23 cellular contexts compared by ENCODE assay signal in genomic region chr6:129994410-129994809, GRCh38. TPM values are rescaled to one million over a fixed set of nuclear protein-coding genes. Genes with fewer than 3 reads are reported as not detected.
DNase-seq lines count a peak whose midpoint lies in the region; ATAC-seq, FAIRE-seq and TF ChIP-seq lines count a peak whose summit lies in the region.
"Had no signal": no experiment of that assay in that cellular context is flagged by ENCODE, and none has a peak within 500 bp of the region (broad histone marks: within the 10 kb centered on the region; RNA-seq: fewer than 3 reads in every experiment).

No MANE protein-coding gene starts in this region.

- 68% methylated on average over 4 of the region's 4 CpGs for WGBS in GM12878 (ENCODE audit: insufficient coverage, insufficient replicate concordance, low lambda C conversion rate, missing lambda C conversion rate)
- 91 to 94% (median 92%) methylated on average over 4 of the region's 4 CpGs for WGBS in heart left ventricle, 4 donors

- no peak for TF ChIP-seq CTCF in GM12865 (IDR thresholded peaks at IDR 0.05; ENCODE audit: insufficient read depth, low read depth, low read length, missing control alignments)
- TF ChIP-seq CTCF in GM12878 (IDR thresholded peaks at IDR 0.05 in 2 of 3, conservative IDR thresholded peaks at IDR 0.05 in 1 of 3; ENCODE audit: control insufficient read depth in 2 of 3, extremely low read depth in 1 of 3, insufficient read depth in 1 of 3, low read depth in 3 of 3, low read length in 3 of 3) = no peak
- no peak for TF ChIP-seq CTCF in heart left ventricle (IDR thresholded peaks at IDR 0.05)
- no peak for TF ChIP-seq CTCF in foreskin fibroblast (IDR thresholded peaks at IDR 0.05; ENCODE audit: low read depth, low read length)

- no peak for FAIRE-seq in GM12878 (lab: Jason Lieb, UNC)
- FAIRE-seq: A549, GM12891 had no signal

- TF ChIP-seq POLR2A in GM12878 (IDR thresholded peaks at IDR 0.05; ENCODE audit: low read depth, low read length) (no peak), heart left ventricle (IDR thresholded peaks at IDR 0.05) (no peak)

- no peak overlapping the region for H3K9ac ChIP-seq in GM12878 (ENCODE audit: control insufficient read depth, insufficient read depth, low read length)
- H3K9ac ChIP-seq: BLaER1 treated with 17β-estradiol and CSF1 and Interleukin-3, amounts not matched to agents 10 nM and 100 nM had no signal

- RAD21 ChIA-PET in GM12878 (lab: Charles Lee; ENCODE audit: unreplicated experiment) = interaction anchor here (0.9 kb wide), 1 partner anchor 27 kb away, joined by 3 read pairs; no protein-coding TSS in a partner anchor

- intact Hi-C loops in GM12878 (cut with micrococcal nuclease; ENCODE audit: unreplicated experiment) (no loop called here), heart left ventricle (cut with DNase I) (no loop called here)

- no peaks in the 10 kb centered on the region for H3K9me3 ChIP-seq in GM12878 (replicated peaks; ENCODE audit: control insufficient read depth, insufficient read depth, low read length)
- no peaks in the 10 kb centered on the region for H3K9me3 ChIP-seq in heart left ventricle
- H3K9me3 ChIP-seq: A549; BE2C; BLaER1 treated with 17β-estradiol and CSF1 and Interleukin-3, amounts not matched to agents 10 nM and 100 nM had no signal

- H3K4me1 ChIP-seq in GM12878 (ENCODE audit: control insufficient read depth, insufficient read depth, low read length) (no peaks in the 10 kb centered on the region), heart left ventricle (no peaks in the 10 kb centered on the region)
- H3K4me1 ChIP-seq: A549; BE2C; BLaER1 treated with 17β-estradiol and CSF1 and Interleukin-3, amounts not matched to agents 10 nM and 100 nM had no signal

- POLR2A ChIA-PET in GM12878 (lab: Charles Lee) = no interaction called here

- no TSS peak for BruUV-seq in GM12878 (replicated peaks; lab: Mats Ljungman, UMichigan)

- SMC1A ChIA-PET in GM12878 (lab: Charles Lee; ENCODE audit: uncharacterized antibody, unreplicated experiment) = interaction anchor here (1.0 to 1.7 kb wide), 4 partner anchors 13 to 27 kb away, joined by 3 to 8 read pairs (median 4); partner anchors contain the start of gene L3MBTL3

- in situ Hi-C loops in GM12878 (cut with MboI) = no loop called here

- CTCF ChIA-PET in GM12878 (lab: Yijun Ruan, JAX) = no interaction called here

- no peaks in the 10 kb centered on the region for H4K20me1 ChIP-seq in GM12878 (ENCODE audit: control insufficient read depth, insufficient read depth)
- H4K20me1 ChIP-seq: BLaER1 treated with 17β-estradiol and CSF1 and Interleukin-3, amounts not matched to agents 10 nM and 100 nM had no signal

- H2AFZ ChIP-seq in GM12878 (ENCODE audit: control insufficient read depth, low read depth, low read length) = no peak overlapping the region
- H2AFZ ChIP-seq: GM23338 had no signal

- H3K36me3 ChIP-seq in GM12878 (ENCODE audit: control insufficient read depth in 2 of 2, insufficient read depth in 2 of 2, low read length in 1 of 2) = no peaks in the 10 kb centered on the region
- H3K36me3 ChIP-seq in heart left ventricle = no peaks in the 10 kb centered on the region
- H3K36me3 ChIP-seq: BE2C; BLaER1 treated with 17β-estradiol and CSF1 and Interleukin-3, amounts not matched to agents 10 nM and 100 nM had no signal

- no peak overlapping the region for H3K4me2 ChIP-seq in GM12878 (ENCODE audit: control insufficient read depth, insufficient read depth)
- H3K4me2 ChIP-seq: A549; BLaER1 treated with 17β-estradiol and CSF1 and Interleukin-3, amounts not matched to agents 10 nM and 100 nM; GM23338 had no signal

- ATAC-seq in HG02610 (IDR thresholded peaks at IDR 0.05; ENCODE audit: unreplicated experiment) (peak; percentile 59), GM12878 (peak; percentile 76), heart left ventricle (no peak)
- ATAC-seq: A549, GM23338, HCT116 had no signal

- H3K27ac ChIP-seq in GM12878 (ENCODE audit: control insufficient read depth, insufficient read depth) = no peak overlapping the region
- no peak overlapping the region for H3K27ac ChIP-seq in heart left ventricle
- H3K27ac ChIP-seq: A549; BLaER1 treated with 17β-estradiol and CSF1 and Interleukin-3, amounts not matched to agents 10 nM and 100 nM had no signal

- TF ChIP-seq EP300 in GM12878 (IDR thresholded peaks at IDR 0.05; ENCODE audit: borderline replicate concordance in 1 of 2, control insufficient read depth in 1 of 2, low read depth in 2 of 2, low read length in 2 of 2) = no peak

- H3K4me3 ChIP-seq in GM12865 (ENCODE audit: low read depth, low read length) (no peak overlapping the region), GM12878 (no peak overlapping the region), heart left ventricle (no peak overlapping the region), foreskin fibroblast (ENCODE audit: low read depth in 1 of 2, low read length in 2 of 2) (no peak overlapping the region)
- H3K4me3 ChIP-seq: A549; BLaER1 treated with 17β-estradiol and CSF1 and Interleukin-3, amounts not matched to agents 10 nM and 100 nM; GM23338 had no signal

- DNase-seq in GM12865 (ENCODE audit: low read depth) (peak; percentile 6), GM12878 (ENCODE audit: low read depth, low spot score) (no peak), heart left ventricle (no peak), iPS-NIHi11 (ENCODE audit: low spot score) (no peak), foreskin fibroblast (no peak)
- DNase-seq: 8988T; ACHN; AML-193; BE2C; Calu3; CD4-positive, alpha-beta memory T cell; COR-L47; DMS53; DMS79 treated with DMSO at 0.1 percent for 48 hours; GF-D8; H9 had no signal

- no peaks in the 10 kb centered on the region for H3K79me2 ChIP-seq in GM12878 (ENCODE audit: control insufficient read depth, insufficient read depth, low read length)

- H3K27me3 ChIP-seq in GM12878 (replicated peaks in 1 of 2; ENCODE audit: control insufficient read depth in 2 of 2, insufficient read depth in 2 of 2, low read length in 1 of 2) (no peaks in the 10 kb centered on the region), heart left ventricle (peaks cover 0 to 2% (median 0%) of the 10 kb centered on the region in 9 donors)
- H3K27me3 ChIP-seq: BE2C; BLaER1 treated with 17β-estradiol and CSF1 and Interleukin-3, amounts not matched to agents 10 nM and 100 nM had no signal

- no peak for TF ChIP-seq RAD21 in GM12878 (IDR thresholded peaks at IDR 0.05; ENCODE audit: insufficient read depth, low read depth, low read length)

TF ChIP-seq in GM12878, 131 proteins besides CTCF, POLR2A, EP300 and RAD21 (continues in another document):
- no peak for TF ChIP-seq ZNF622 (IDR thresholded peaks at IDR 0.05)
- TF ChIP-seq, protein P1, sequence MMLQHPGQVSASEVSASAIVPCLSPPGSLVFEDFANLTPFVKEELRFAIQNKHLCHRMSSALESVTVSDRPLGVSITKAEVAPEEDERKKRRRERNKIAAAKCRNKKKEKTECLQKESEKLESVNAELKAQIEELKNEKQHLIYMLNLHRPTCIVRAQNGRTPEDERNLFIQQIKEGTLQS (IDR thresholded peaks at IDR 0.05; ENCODE audit: borderline replicate concordance, extremely low read depth, low read depth, low read length) = no peak
- TF ChIP-seq RFX5 (IDR thresholded peaks at IDR 0.05; ENCODE audit: low read depth, low read length) = no peak
- no peak for TF ChIP-seq FOXM1 (IDR thresholded peaks at IDR 0.05; ENCODE audit: low read depth, low read length)
- no peak for TF ChIP-seq SIX5 (IDR thresholded peaks at IDR 0.05; ENCODE audit: low read depth, low read length, severe bottlenecking)
- TF ChIP-seq BACH1 (IDR thresholded peaks at IDR 0.05; ENCODE audit: borderline replicate concordance) = no peak
- TF ChIP-seq SKIL (IDR thresholded peaks at IDR 0.05; ENCODE audit: low read depth, poor library complexity, severe bottlenecking) = no peak
- TF ChIP-seq RAD51 (IDR thresholded peaks at IDR 0.05) = no peak
- no peak for TF ChIP-seq STAT3 (IDR thresholded peaks at IDR 0.05; ENCODE audit: low read depth, low read length)
- no peak for TF ChIP-seq NFIC (IDR thresholded peaks at IDR 0.05; ENCODE audit: low read depth, low read length)
- TF ChIP-seq CHD2 (IDR thresholded peaks at IDR 0.05; ENCODE audit: borderline replicate concordance, low read depth, low read length) = no peak
- no peak for TF ChIP-seq ZNF207 (IDR thresholded peaks at IDR 0.05; ENCODE audit: borderline replicate concordance)

RNA-seq across cellular contexts. Expression of gene L3MBTL3, which starts 24.0 kb away (rescaled TPM):
- total RNA-seq in GM12878 (2013; cell fraction: nucleolus; rRNA removed) = 24.3 and 28.1 TPM in 2 replicates
- total RNA-seq in GM12878 (2014; rRNA removed) (2.9 and 4.2 TPM in 2 replicates), GM12878 (2014; rRNA removed; fragmentation: Illumina TruSeq; extraction: Trizol) (5.3 and 6.5 TPM in 2 replicates), GM12878 (2021) (5.3 and 9.4 TPM in 2 replicates), heart left ventricle (1 to 10 TPM; 1.2 to 4.9 (median 2.2) TPM)
- polyA plus RNA-seq in GM12878 (2011; ENCODE audit: low read depth) = 3.7 TPM
- polyA plus RNA-seq in GM12878 (2011; rRNA removed) (8.8 and 8.9 TPM in 2 replicates), GM12878 (2014; fragmentation: Illumina TruSeq; extraction: Trizol) (6.9 and 8.6 TPM in 2 replicates), GM12878 (2014; fragmentation: Nextera tagmentation; extraction: Ambion mirVana) (1 to 10 TPM; 1.6 to 6.2 TPM), GM12878 (2014; rRNA removed) (6.0 and 6.2 TPM in 2 replicates), GM12878 (2016; fragmentation: Nextera tagmentation; extraction: Ambion mirVana) (1 to 10 TPM in 1 of 2 experiments, under 1 TPM in 1; 0.71 to 2.0 TPM), heart left ventricle (1 to 10 TPM in 1 of 2 donors, under 1 TPM in 1; 0.53 to 1.2 TPM)
- 2.7 and 3.1 TPM in 2 replicates for polyA plus RNA-seq in GM12878 (2011; cell fraction: cytosol; rRNA removed)
- 10.1 and 16.3 TPM in 2 replicates for polyA plus RNA-seq in GM12878 (2011; cell fraction: nucleus; rRNA removed)
- 3.6 and 5.4 TPM in 2 replicates for polyA plus RNA-seq in GM12878 (2012)
- polyA minus RNA-seq in GM12878 (2011; rRNA and poly(A)+ RNA removed) = 4.0 and 7.5 TPM in 2 replicates
- polyA minus RNA-seq in GM12878 (2011; cell fraction: cytosol; rRNA and poly(A)+ RNA removed) = 2.7 and 6.0 TPM in 2 replicates
- 8.3 and 13.3 TPM in 2 replicates for polyA minus RNA-seq in GM12878 (2011; cell fraction: nucleus; rRNA and poly(A)+ RNA removed)
- total RNA-seq: Daoy had no signal

Comparison
In these comparisons a context has a peak if more than half of its experiments do, and no peak if none do; other contexts are left out.
1. ATAC-seq: peak in HG02610 (single experiment) and GM12878 (single experiment); none in heart left ventricle (0 of 4).